ENCODE assay signal across 4 cellular contexts in the genomic region with DNA sequence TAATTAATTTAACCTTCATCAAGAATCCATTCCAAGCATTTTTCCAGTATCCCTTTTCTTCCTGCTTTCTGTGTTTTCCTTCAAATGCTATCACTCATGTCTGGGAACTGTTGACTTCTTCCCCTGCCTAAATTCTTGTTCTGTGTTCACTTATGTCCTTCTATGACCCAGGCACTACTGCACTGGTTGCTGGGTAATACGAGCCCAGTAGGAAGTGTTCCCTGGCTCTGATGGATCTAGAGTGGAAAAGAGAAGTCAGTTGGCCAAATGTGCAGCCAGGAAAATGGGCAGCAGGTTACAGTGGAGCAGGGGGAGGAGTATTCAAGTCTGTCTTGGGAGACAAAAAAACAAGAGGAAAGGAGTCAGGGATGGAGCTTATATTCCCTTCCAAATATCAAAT. TPM values are rescaled to one million over a fixed set of nuclear protein-coding genes. Genes with fewer than 3 reads are reported as not detected.
"Had no signal": no experiment of that assay in that cellular context is flagged by ENCODE, and none has a peak within 500 bp of the region (broad histone marks: within the 10 kb centered on the region; RNA-seq: fewer than 3 reads in every experiment).

No MANE protein-coding gene starts in this region.

- ATAC-seq: GM12878 had no signal

- DNase-seq: GDM1, GF-D8 had no signal

RNA-seq across cellular contexts. Expression of a gene that starts 7.1 kb away (rescaled TPM):
- total RNA-seq: G401, GM12878 had no signal
